9 cellular contexts compared by ENCODE assay signal in genomic region chr17:31877911-31878702, GRCh38. TPM values are rescaled to one million over a fixed set of nuclear protein-coding genes. Genes with fewer than 3 reads are reported as not detected.
DNase-seq lines count a peak whose midpoint lies in the region; ATAC-seq and TF ChIP-seq lines count a peak whose summit lies in the region.
"Had no signal": no experiment of that assay in that cellular context is flagged by ENCODE, and none has a peak within 500 bp of the region (broad histone marks: within the 10 kb centered on the region; RNA-seq: fewer than 3 reads in every experiment).

No MANE protein-coding gene starts in this region.

- H3K9me3 ChIP-seq in endodermal cell (ENCODE audit: control insufficient read depth, low read length) (no peaks in the 10 kb centered on the region), stomach (no peaks in the 10 kb centered on the region), mucosa of descending colon (no peaks in the 10 kb centered on the region)

- H3K4me2 ChIP-seq in KMS-11 = peak overlapping the region; percentile 5; the same call in 1 of the 2 replicates

- peak overlapping the region; percentile 93 for H3K27ac Mint-ChIP-seq in activated T-cell treated with anti-CD3 and anti-CD28 coated beads, Interleukin-2, amount 50 U/mL, for 24 hours
- H3K27ac Mint-ChIP-seq in endodermal cell = no peak overlapping the region

- DNase-seq in activated T-cell treated with anti-CD3 and anti-CD28 coated beads, Interleukin-2, amount 50 U/mL, for 24 hours = peak; percentile 49
- DNase-seq in endodermal cell = no peak
- peak; percentile 34 for DNase-seq in stimulated activated CD4-positive, alpha-beta T cell treated with anti-CD3 and anti-CD28 coated beads, Interleukin-4, amount 100 ng/mL, for 24 hours
- no peak for DNase-seq in stomach
- DNase-seq in cerebellar nuclear complex (lab: John Stamatoyannopoulos, UW) = no peak
- DNase-seq in mucosa of descending colon = no peak
- DNase-seq in NCI-H1417 treated with DMSO at 0.1 percent for 48 hours (lab: John Stamatoyannopoulos, UW) = no peak
- DNase-seq: naive thymus-derived CD4-positive, alpha-beta T cell had no signal

- TF ChIP-seq POLR2A in stomach (IDR thresholded peaks at IDR 0.05) = no peak

- no peaks in the 10 kb centered on the region for H3K27me3 Mint-ChIP-seq in activated T-cell treated with anti-CD3 and anti-CD28 coated beads, Interleukin-2, amount 50 U/mL, for 24 hours
- H3K27me3 Mint-ChIP-seq in endodermal cell (ENCODE audit: insufficient read depth) = no peaks in the 10 kb centered on the region
- H3K27me3 Mint-ChIP-seq: naive thymus-derived CD4-positive, alpha-beta T cell had no signal

- peaks cover 91% of the 10 kb centered on the region for H3K36me3 Mint-ChIP-seq in activated T-cell treated with anti-CD3 and anti-CD28 coated beads, Interleukin-2, amount 50 U/mL, for 24 hours (ENCODE audit: low read depth)
- peaks cover 62% of the 10 kb centered on the region for H3K36me3 Mint-ChIP-seq in endodermal cell (ENCODE audit: low read depth)

- TF ChIP-seq CTCF in KMS-11 (conservative IDR thresholded peaks at IDR 0.05; ENCODE audit: low read depth, low read length) (no peak), endodermal cell (conservative IDR thresholded peaks at IDR 0.05) (no peak), stomach (IDR thresholded peaks at IDR 0.05) (no peak), mucosa of descending colon (IDR thresholded peaks at IDR 0.05) (no peak)

- H3K36me3 ChIP-seq in KMS-11 (ENCODE audit: insufficient read depth) (peaks cover 25% of the 10 kb centered on the region; the same call in 1 of the 2 replicates), endodermal cell (ENCODE audit: control insufficient read depth, insufficient read depth, low read length) (peaks cover 86% of the 10 kb centered on the region), stomach (peaks cover 59 to 100% (median 100%) of the 10 kb centered on the region in 4 donors), mucosa of descending colon (ENCODE audit: low read depth) (peaks cover 7% of the 10 kb centered on the region)

- no peak overlapping the region for H2AFZ ChIP-seq in KMS-11 (ENCODE audit: low read depth)

- H3K4me1 ChIP-seq in KMS-11 (ENCODE audit: low read depth, poor library complexity, severe bottlenecking) (peaks cover 36% of the 10 kb centered on the region), endodermal cell (ENCODE audit: control insufficient read depth, insufficient read depth, low read length) (no peaks in the 10 kb centered on the region), stomach (no peaks in the 10 kb centered on the region), mucosa of descending colon (ENCODE audit: low read depth) (no peaks in the 10 kb centered on the region)

- H3K27ac ChIP-seq in KMS-11 (peak overlapping the region; percentile 61), endodermal cell (ENCODE audit: low read depth, low read length) (peak overlapping the region; percentile 64), stomach (no peak overlapping the region)

- no peak overlapping the region; the same call in 1 of the 2 replicates for H3K9ac ChIP-seq in KMS-11
- no peak overlapping the region for H3K9ac ChIP-seq in endodermal cell (ENCODE audit: extremely low read depth, low read length, poor library complexity, severe bottlenecking)

- no peaks in the 10 kb centered on the region for H3K9me3 Mint-ChIP-seq in activated T-cell treated with anti-CD3 and anti-CD28 coated beads, Interleukin-2, amount 50 U/mL, for 24 hours
- H3K9me3 Mint-ChIP-seq in endodermal cell = no peaks in the 10 kb centered on the region
- H3K9me3 Mint-ChIP-seq: naive thymus-derived CD4-positive, alpha-beta T cell had no signal

- H3K4me3 Mint-ChIP-seq in activated T-cell treated with anti-CD3 and anti-CD28 coated beads, Interleukin-2, amount 50 U/mL, for 24 hours = peak overlapping the region; percentile 15
- no peak overlapping the region for H3K4me3 Mint-ChIP-seq in endodermal cell

- H4K20me1 ChIP-seq in KMS-11 (ENCODE audit: insufficient read depth) = no peaks in the 10 kb centered on the region

- no peaks in the 10 kb centered on the region for H3K79me2 ChIP-seq in KMS-11 (ENCODE audit: insufficient read depth, low read depth)

- H3K4me1 Mint-ChIP-seq in activated T-cell treated with anti-CD3 and anti-CD28 coated beads, Interleukin-2, amount 50 U/mL, for 24 hours (ENCODE audit: low read depth) = peaks cover 26% of the 10 kb centered on the region
- H3K4me1 Mint-ChIP-seq in endodermal cell = no peaks in the 10 kb centered on the region

- H3K4me3 ChIP-seq in KMS-11 (IDR thresholded peaks at IDR 0.05; ENCODE audit: insufficient read depth, low read depth, low read length) = no peak overlapping the region
- no peak overlapping the region for H3K4me3 ChIP-seq in endodermal cell (ENCODE audit: low read length)
- no peak overlapping the region for H3K4me3 ChIP-seq in stomach
- H3K4me3 ChIP-seq in mucosa of descending colon = no peak overlapping the region

- TF ChIP-seq EP300 in stomach (IDR thresholded peaks at IDR 0.05) = no peak

- H3K27me3 ChIP-seq in KMS-11 (ENCODE audit: insufficient read depth, low read depth) (no peaks in the 10 kb centered on the region), endodermal cell (ENCODE audit: control insufficient read depth, insufficient read depth, low read length, poor library complexity, severe bottlenecking) (no peaks in the 10 kb centered on the region), stomach (no peaks in the 10 kb centered on the region)

- no peak for ATAC-seq in mucosa of descending colon
- ATAC-seq: naive thymus-derived CD4-positive, alpha-beta T cell had no signal

- 92 to 98% methylated on average over 5 to 9 of the region's 9 CpGs for WGBS in endodermal cell (ENCODE audit: insufficient coverage in 1 of 2, insufficient read length in 1 of 2), 2 experiments
- 82 to 92% (median 88%) methylated on average over 9 of the region's 9 CpGs for WGBS in stomach, 5 donors

- intact Hi-C loops in stomach (cut with DNase I; ENCODE audit: low total_unique reads) = no loop called here
- intact Hi-C loops in mucosa of descending colon (cut with DNase I, micrococcal nuclease) = no loop called here

RNA-seq across cellular contexts. Expression of gene COPRS, which starts 19.1 kb away (rescaled TPM):
- 10 to 100 TPM; 44.3 to 51.7 TPM for total RNA-seq in endodermal cell
- polyA plus RNA-seq in endodermal cell (2013, experiment 1 of 2) = 40.1 TPM
- 41.1 TPM for polyA plus RNA-seq in endodermal cell (2013, experiment 2 of 2)
- total RNA-seq in stomach = 10 to 100 TPM; 22.8 to 61.4 (median 38.4) TPM
- 10 to 100 TPM; 52.1 to 57.3 (median 56.0) TPM for polyA plus RNA-seq in stomach
- total RNA-seq in mucosa of descending colon = 10 to 100 TPM; 13.5 to 63.9 (median 20.7) TPM

RNA-seq across cellular contexts. Expression of gene UTP6, which starts 23.4 kb away (rescaled TPM):
- total RNA-seq in endodermal cell = 100 to 1,000 TPM in 1 of 2 donors, 10 to 100 TPM in 1; 85.3 to 100 TPM
- 59.5 TPM for polyA plus RNA-seq in endodermal cell (2013, experiment 1 of 2)
- 54.1 TPM for polyA plus RNA-seq in endodermal cell (2013, experiment 2 of 2)
- total RNA-seq in stomach = 10 to 100 TPM in 4 of 5 donors, 1 to 10 TPM in 1; 4.1 to 61.3 (median 35.3) TPM
- 10 to 100 TPM; 24.2 to 49.6 (median 30.9) TPM for polyA plus RNA-seq in stomach
- 10 to 100 TPM; 31.8 to 48.3 (median 41.7) TPM for total RNA-seq in mucosa of descending colon

RNA-seq across cellular contexts. Expression of gene SUZ12, which starts 58.7 kb away (rescaled TPM):
- total RNA-seq in endodermal cell (10 to 100 TPM; 32.6 to 41.7 TPM), stomach (10 to 100 TPM in 3 of 5 donors, 1 to 10 TPM in 2; 5.5 to 53.7 (median 21.7) TPM), mucosa of descending colon (10 to 100 TPM; 20.0 to 30.7 (median 20.9) TPM)
- polyA plus RNA-seq in endodermal cell (2013, experiment 1 of 2) = 35.2 TPM
- polyA plus RNA-seq in endodermal cell (2013, experiment 2 of 2) = 38.0 TPM
- polyA plus RNA-seq in stomach = 10 to 100 TPM in 1 of 3 donors, 1 to 10 TPM in 2; 9.1 to 12.8 (median 9.3) TPM

Comparison
In these comparisons a context has a peak if more than half of its experiments do, and no peak if none do; other contexts are left out.
1. H3K27ac ChIP-seq: peak in KMS-11 (single experiment) and endodermal cell (single experiment); none in stomach (0 of 5).
2. DNase-seq: peak in activated T-cell treated with anti-CD3 and anti-CD28 coated beads, Interleukin-2, amount 50 U/mL, for 24 hours (single experiment) and stimulated activated CD4-positive, alpha-beta T cell treated with anti-CD3 and anti-CD28 coated beads, Interleukin-4, amount 100 ng/mL, for 24 hours (single experiment); none in endodermal cell (single experiment), stomach (single experiment), cerebellar nuclear complex (0 of 2), mucosa of descending colon (0 of 3) and NCI-H1417 treated with DMSO at 0.1 percent for 48 hours (single experiment).